ENCODE assay signal across 1 cellular context in the genomic region with DNA sequence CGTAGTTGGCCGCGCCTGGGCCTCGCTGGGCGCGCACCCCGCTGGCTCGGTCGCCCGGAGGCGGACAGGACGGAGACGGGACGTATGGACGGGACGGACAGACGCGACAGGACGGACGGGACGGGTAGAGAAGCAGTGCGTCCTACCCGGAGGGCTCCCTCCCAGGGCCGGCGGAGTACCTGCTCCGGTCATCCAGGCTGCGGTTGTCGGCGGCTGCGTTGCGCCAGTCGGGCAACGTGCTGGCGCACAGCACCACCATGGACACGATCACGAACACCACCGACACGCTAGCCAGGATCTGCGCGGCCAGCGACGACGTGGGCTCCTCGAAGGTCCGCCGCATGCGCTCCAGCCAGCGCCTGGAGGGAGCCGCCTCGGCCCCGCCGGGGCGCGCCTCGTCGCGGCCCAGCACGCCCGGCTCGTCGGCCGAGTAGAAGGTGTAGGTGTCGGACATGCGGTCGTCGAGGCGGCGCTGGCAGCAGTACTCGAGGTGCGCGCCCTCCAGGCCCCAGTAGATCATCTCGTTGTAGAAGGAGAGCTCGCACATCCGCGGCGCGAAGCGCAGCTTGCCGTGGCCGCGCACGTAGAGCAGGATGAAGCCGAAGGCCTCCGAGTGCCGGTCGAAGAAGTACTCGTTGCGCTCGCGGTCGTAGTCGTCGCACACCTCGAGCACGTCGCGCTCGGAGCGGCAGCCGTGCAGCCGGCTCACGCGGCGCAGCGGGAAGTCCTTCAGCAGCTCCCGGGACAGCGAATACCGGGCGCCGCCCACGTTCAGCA.
A peak's percentile ranks its signal among the peaks of the same experiment; 100 is the strongest.
TF ChIP-seq lines count a peak whose summit lies in the region.

No MANE protein-coding gene starts in this region.

TF ChIP-seq in HepG2, 621 proteins besides CTCF, POLR2A, EP300 and RAD21 (continued from another document and continues in another):
- TF ChIP-seq, protein P1, sequence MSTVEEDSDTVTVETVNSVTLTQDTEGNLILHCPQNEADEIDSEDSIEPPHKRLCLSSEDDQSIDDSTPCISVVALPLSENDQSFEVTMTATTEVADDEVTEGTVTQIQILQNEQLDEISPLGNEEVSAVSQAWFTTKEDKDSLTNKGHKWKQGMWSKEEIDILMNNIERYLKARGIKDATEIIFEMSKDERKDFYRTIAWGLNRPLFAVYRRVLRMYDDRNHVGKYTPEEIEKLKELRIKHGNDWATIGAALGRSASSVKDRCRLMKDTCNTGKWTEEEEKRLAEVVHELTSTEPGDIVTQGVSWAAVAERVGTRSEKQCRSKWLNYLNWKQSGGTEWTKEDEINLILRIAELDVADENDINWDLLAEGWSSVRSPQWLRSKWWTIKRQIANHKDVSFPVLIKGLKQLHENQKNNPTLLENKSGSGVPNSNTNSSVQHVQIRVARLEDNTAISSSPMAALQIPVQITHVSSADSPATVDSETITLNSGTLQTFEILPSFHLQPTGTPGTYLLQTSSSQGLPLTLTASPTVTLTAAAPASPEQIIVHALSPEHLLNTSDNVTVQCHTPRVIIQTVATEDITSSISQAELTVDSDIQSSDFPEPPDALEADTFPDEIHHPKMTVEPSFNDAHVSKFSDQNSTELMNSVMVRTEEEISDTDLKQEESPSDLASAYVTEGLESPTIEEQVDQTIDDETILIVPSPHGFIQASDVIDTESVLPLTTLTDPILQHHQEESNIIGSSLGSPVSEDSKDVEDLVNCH (CRISPR knock-in tag; IDR thresholded peaks at IDR 0.05), result peak; percentile 27; the same call in 1 of the 2 replicates
- TF ChIP-seq ZMAT3 (CRISPR knock-in tag; conservative IDR thresholded peaks at IDR 0.05) (0 out of 2 replicates have a peak, but pooled peaks have one; percentile 39), GTF3A (CRISPR knock-in tag; conservative IDR thresholded peaks at IDR 0.05) (0 out of 2 replicates have a peak, but pooled peaks have one; percentile 14), ZNF44 (CRISPR knock-in tag; IDR thresholded peaks at IDR 0.05) (no peak), REST (IDR thresholded peaks at IDR 0.05; ENCODE audit: borderline replicate concordance in 1 of 2, low read depth in 1 of 2, low read length in 2 of 2) (no peak), GABPB1 (CRISPR knock-in tag; IDR thresholded peaks at IDR 0.05) (peak; percentile 60; the same call in 1 of the 2 replicates), TCF7L2 (IDR thresholded peaks at IDR 0.05; ENCODE audit: low read depth, low read length) (no peak), GMEB2 (CRISPR knock-in tag; IDR thresholded peaks at IDR 0.05; ENCODE audit: low read depth) (no peak), ZSCAN31 (CRISPR knock-in tag; IDR thresholded peaks at IDR 0.05; ENCODE audit: low read depth) (0 out of 2 replicates have a peak, but pooled peaks have one; percentile 25), HOXD1 (CRISPR knock-in tag; IDR thresholded peaks at IDR 0.05) (peak; percentile 72; the same call in 1 of the 2 replicates), HINFP (CRISPR knock-in tag; IDR thresholded peaks at IDR 0.05; ENCODE audit: low read depth) (0 out of 2 replicates have a peak, but pooled peaks have one; percentile 32), KDM2A (CRISPR knock-in tag; IDR thresholded peaks at IDR 0.05; ENCODE audit: borderline replicate concordance, low read depth) (no peak), KLF16 (CRISPR knock-in tag; IDR thresholded peaks at IDR 0.05) (peak in 1 of 2 experiments; percentile 20; a peak in 1 of 4 replicates), SNAI1 (CRISPR knock-in tag; IDR thresholded peaks at IDR 0.05; ENCODE audit: borderline replicate concordance) (no peak), ZNF30 (CRISPR knock-in tag; IDR thresholded peaks at IDR 0.05) (no peak), RARG (CRISPR knock-in tag; IDR thresholded peaks at IDR 0.05; ENCODE audit: low read depth) (no peak), ZNF460 (CRISPR knock-in tag; IDR thresholded peaks at IDR 0.05; ENCODE audit: borderline replicate concordance) (no peak), KDM5B (CRISPR knock-in tag; IDR thresholded peaks at IDR 0.05; ENCODE audit: borderline replicate concordance) (no peak), ZNF850 (CRISPR knock-in tag; conservative IDR thresholded peaks at IDR 0.05) (no peak), HDAC1 (CRISPR knock-in tag; IDR thresholded peaks at IDR 0.05) (peak; percentile 20; the same call in 1 of the 2 replicates), RFXANK (CRISPR knock-in tag; IDR thresholded peaks at IDR 0.05) (no peak), BCL6 (CRISPR knock-in tag; IDR thresholded peaks at IDR 0.05) (0 out of 2 replicates have a peak, but pooled peaks have one; percentile 33), SPEN (CRISPR knock-in tag; IDR thresholded peaks at IDR 0.05; ENCODE audit: low read depth) (no peak), DNMT1 (CRISPR knock-in tag; IDR thresholded peaks at IDR 0.05) (no peak), ZNF235 (CRISPR knock-in tag; IDR thresholded peaks at IDR 0.05; ENCODE audit: borderline replicate concordance) (no peak), SKIL (CRISPR knock-in tag; IDR thresholded peaks at IDR 0.05; ENCODE audit: borderline replicate concordance) (0 out of 2 replicates have a peak, but pooled peaks have one; percentile 4), KLF11 (CRISPR knock-in tag; IDR thresholded peaks at IDR 0.05) (no peak), NKX3-1 (CRISPR knock-in tag; IDR thresholded peaks at IDR 0.05) (no peak), ZNF326 (CRISPR knock-in tag; IDR thresholded peaks at IDR 0.05; ENCODE audit: borderline replicate concordance) (0 out of 2 replicates have a peak, but pooled peaks have one; percentile 33), ZNF691 (CRISPR knock-in tag; IDR thresholded peaks at IDR 0.05; ENCODE audit: borderline replicate concordance, low read depth) (0 out of 2 replicates have a peak, but pooled peaks have one; percentile 9)
- TF ChIP-seq, protein P2, sequence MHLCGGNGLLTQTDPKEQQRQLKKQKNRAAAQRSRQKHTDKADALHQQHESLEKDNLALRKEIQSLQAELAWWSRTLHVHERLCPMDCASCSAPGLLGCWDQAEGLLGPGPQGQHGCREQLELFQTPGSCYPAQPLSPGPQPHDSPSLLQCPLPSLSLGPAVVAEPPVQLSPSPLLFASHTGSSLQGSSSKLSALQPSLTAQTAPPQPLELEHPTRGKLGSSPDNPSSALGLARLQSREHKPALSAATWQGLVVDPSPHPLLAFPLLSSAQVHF (CRISPR knock-in tag; IDR thresholded peaks at IDR 0.05), result no peak
- TF ChIP-seq, protein P3, sequence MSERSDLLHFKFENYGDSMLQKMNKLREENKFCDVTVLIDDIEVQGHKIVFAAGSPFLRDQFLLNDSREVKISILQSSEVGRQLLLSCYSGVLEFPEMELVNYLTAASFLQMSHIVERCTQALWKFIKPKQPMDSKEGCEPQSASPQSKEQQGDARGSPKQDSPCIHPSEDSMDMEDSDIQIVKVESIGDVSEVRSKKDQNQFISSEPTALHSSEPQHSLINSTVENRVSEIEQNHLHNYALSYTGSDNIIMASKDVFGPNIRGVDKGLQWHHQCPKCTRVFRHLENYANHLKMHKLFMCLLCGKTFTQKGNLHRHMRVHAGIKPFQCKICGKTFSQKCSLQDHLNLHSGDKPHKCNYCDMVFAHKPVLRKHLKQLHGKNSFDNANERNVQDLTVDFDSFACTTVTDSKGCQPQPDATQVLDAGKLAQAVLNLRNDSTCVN (CRISPR knock-in tag; IDR thresholded peaks at IDR 0.05; ENCODE audit: borderline replicate concordance), result peak; percentile 25; the same call in 1 of the 2 replicates
- TF ChIP-seq, protein P4, sequence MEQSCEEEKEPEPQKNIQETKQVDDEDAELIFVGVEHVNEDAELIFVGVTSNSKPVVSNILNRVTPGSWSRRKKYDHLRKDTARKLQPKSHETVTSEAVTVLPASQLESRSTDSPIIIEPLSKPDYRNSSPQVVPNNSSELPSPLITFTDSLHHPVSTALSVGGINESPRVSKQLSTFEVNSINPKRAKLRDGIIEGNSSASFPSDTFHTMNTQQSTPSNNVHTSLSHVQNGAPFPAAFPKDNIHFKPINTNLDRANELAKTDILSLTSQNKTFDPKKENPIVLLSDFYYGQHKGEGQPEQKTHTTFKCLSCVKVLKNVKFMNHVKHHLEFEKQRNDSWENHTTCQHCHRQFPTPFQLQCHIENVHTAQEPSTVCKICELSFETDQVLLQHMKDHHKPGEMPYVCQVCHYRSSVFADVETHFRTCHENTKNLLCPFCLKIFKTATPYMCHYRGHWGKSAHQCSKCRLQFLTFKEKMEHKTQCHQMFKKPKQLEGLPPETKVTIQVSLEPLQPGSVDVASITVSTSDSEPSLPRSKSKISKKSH (CRISPR knock-in tag; IDR thresholded peaks at IDR 0.05; ENCODE audit: borderline replicate concordance), result no peak
- TF ChIP-seq, protein P5, sequence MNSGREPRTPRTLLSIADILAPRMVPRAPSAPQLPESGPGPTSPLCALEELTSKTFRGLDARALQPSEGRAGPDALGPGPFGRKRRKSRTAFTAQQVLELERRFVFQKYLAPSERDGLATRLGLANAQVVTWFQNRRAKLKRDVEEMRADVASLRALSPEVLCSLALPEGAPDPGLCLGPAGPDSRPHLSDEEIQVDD (CRISPR knock-in tag; IDR thresholded peaks at IDR 0.05; ENCODE audit: borderline replicate concordance), result 0 out of 2 replicates have a peak, but pooled peaks have one; percentile 33
- TF ChIP-seq, protein P6, sequence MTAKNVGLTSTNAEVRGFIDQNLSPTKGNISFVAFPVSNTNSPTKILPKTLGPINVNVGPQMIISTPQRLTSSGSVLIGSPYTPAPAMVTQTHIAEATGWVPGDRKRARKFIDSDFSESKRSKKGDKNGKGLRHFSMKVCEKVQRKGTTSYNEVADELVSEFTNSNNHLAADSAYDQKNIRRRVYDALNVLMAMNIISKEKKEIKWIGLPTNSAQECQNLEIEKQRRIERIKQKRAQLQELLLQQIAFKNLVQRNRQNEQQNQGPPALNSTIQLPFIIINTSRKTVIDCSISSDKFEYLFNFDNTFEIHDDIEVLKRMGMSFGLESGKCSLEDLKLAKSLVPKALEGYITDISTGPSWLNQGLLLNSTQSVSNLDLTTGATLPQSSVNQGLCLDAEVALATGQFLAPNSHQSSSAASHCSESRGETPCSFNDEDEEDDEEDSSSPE (CRISPR knock-in tag; IDR thresholded peaks at IDR 0.05), result peak; percentile 55
- TF ChIP-seq, protein P7, sequence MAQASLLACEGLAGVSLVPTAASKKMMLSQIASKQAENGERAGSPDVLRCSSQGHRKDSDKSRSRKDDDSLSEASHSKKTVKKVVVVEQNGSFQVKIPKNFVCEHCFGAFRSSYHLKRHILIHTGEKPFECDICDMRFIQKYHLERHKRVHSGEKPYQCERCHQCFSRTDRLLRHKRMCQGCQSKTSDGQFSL (CRISPR knock-in tag; IDR thresholded peaks at IDR 0.05), result 0 out of 2 replicates have a peak, but pooled peaks have one; percentile 19
